ENCODE assay signal across 8 cellular contexts in the genomic region with DNA sequence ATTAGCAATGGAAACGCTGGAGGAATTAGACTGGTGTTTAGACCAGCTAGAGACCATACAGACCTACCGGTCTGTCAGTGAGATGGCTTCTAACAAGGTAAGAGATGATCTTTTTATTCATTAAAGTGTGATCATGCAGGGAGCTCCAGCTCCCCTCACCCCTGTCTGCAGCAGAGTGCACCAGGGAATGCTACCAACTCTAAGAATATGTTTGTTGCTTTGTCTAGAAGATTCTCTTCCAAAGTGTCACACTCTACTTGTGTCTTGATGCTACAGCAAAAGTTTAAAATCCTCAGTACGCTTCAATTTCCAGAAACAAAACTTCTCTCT.
DNase-seq lines count a peak whose midpoint lies in the region; ATAC-seq and TF ChIP-seq lines count a peak whose summit lies in the region.

No MANE protein-coding gene starts in this region.

- peak overlapping the region; percentile 65 for H3K4me2 ChIP-seq in trophoblast cell (ENCODE audit: low read length)

- H3K9me3 ChIP-seq in ES-I3 (ENCODE audit: control insufficient read depth, insufficient read depth, low read length) (no peaks in the 10 kb centered on the region), SJSA1 (replicated peaks) (no peaks in the 10 kb centered on the region), trophoblast cell (ENCODE audit: insufficient read depth, low read depth, low read length) (no peaks in the 10 kb centered on the region)

- H4K12ac ChIP-seq in trophoblast cell (ENCODE audit: low read depth, low read length) = no peak overlapping the region

- H3K18ac ChIP-seq in trophoblast cell (ENCODE audit: low read length) = no peak overlapping the region

- no peak overlapping the region for H4K91ac ChIP-seq in trophoblast cell (ENCODE audit: low read depth, low read length)

- DNase-seq in SJSA1 (ENCODE audit: low read depth in 1 of 2, low spot score in 2 of 2) (no peak), fibroblast of the aortic adventitia (ENCODE audit: low read depth) (no peak), trophoblast cell (no peak), middle frontal gyrus (ENCODE audit: extremely low spot score, low spot score) (no peak)
- no peak for DNase-seq in activated CD4-positive, alpha-beta T cell treated with anti-CD3 and anti-CD28 coated beads, Interleukin-2, amount 50 U/mL, for 1 hour

- H4K8ac ChIP-seq in trophoblast cell (ENCODE audit: low read depth, low read length) = peak overlapping the region; percentile 61

- H3K4ac ChIP-seq in trophoblast cell (ENCODE audit: low read depth, low read length) = no peak overlapping the region

- no peak overlapping the region for H2BK120ac ChIP-seq in trophoblast cell (ENCODE audit: insufficient read depth, low read length, poor library complexity)

- H2BK12ac ChIP-seq in trophoblast cell (ENCODE audit: low read length) = no peak overlapping the region

- H3K9ac ChIP-seq in ES-I3 (ENCODE audit: low read depth, low read length) (peak overlapping the region; percentile 67), trophoblast cell (ENCODE audit: low read length) (no peak overlapping the region)

- peak overlapping the region; percentile 93 for H3K27ac ChIP-seq in SJSA1
- H3K27ac ChIP-seq in trophoblast cell (ENCODE audit: low read depth, low read length) = peak overlapping the region; percentile 44

- WGBS in trophoblast cell (ENCODE audit: extremely low coverage, insufficient coverage, insufficient read length) = no CpG with 5 or more reads among the region's 3 CpGs

- H3K4me1 ChIP-seq in ES-I3 (ENCODE audit: insufficient read depth, low read length) (peaks cover 35% of the 10 kb centered on the region), SJSA1 (replicated peaks) (peaks cover 49% of the 10 kb centered on the region), trophoblast cell (ENCODE audit: control insufficient read depth in 1 of 2, insufficient read depth in 2 of 2, low read length in 2 of 2) (no peaks in the 10 kb centered on the region)

- H3K23ac ChIP-seq in trophoblast cell (ENCODE audit: low read length) = no peak overlapping the region

- H3K79me2 ChIP-seq in trophoblast cell (ENCODE audit: control insufficient read depth, insufficient read depth, low read length, poor library complexity) = no peaks in the 10 kb centered on the region

- H3K79me1 ChIP-seq in trophoblast cell (ENCODE audit: low read length) = peaks cover 3% of the 10 kb centered on the region

- H2BK5ac ChIP-seq in trophoblast cell (ENCODE audit: low read depth, low read length, poor library complexity) = no peak overlapping the region

- H2AFZ ChIP-seq in trophoblast cell (ENCODE audit: insufficient read depth, low read length, poor library complexity) = peak overlapping the region; percentile 15

- H3K4me3 ChIP-seq in SJSA1 (peak overlapping the region; percentile 43), fibroblast of the aortic adventitia (ENCODE audit: low read depth, low read length) (peak overlapping the region; percentile 63), trophoblast cell (ENCODE audit: low read depth, low read length) (no peak overlapping the region)

- ATAC-seq in GM18873 (IDR thresholded peaks at IDR 0.05; ENCODE audit: low FRiP score, unreplicated experiment) (no peak), GM19397 (IDR thresholded peaks at IDR 0.05; ENCODE audit: unreplicated experiment) (no peak)

- no peak overlapping the region for H2AK5ac ChIP-seq in trophoblast cell (ENCODE audit: low read length)

- H3K27me3 ChIP-seq in SJSA1 (replicated peaks) (no peaks in the 10 kb centered on the region), trophoblast cell (ENCODE audit: insufficient read depth, low read length) (no peaks in the 10 kb centered on the region)

- TF ChIP-seq CTCF in fibroblast of the aortic adventitia (IDR thresholded peaks at IDR 0.05; ENCODE audit: insufficient read depth, low read length) = no peak

- no peaks in the 10 kb centered on the region for H3K36me3 ChIP-seq in ES-I3 (ENCODE audit: insufficient read depth, low read length)
- peaks cover 9% of the 10 kb centered on the region; the same call in 1 of the 2 replicates for H3K36me3 ChIP-seq in SJSA1
- no peaks in the 10 kb centered on the region for H3K36me3 ChIP-seq in trophoblast cell (ENCODE audit: control insufficient read depth in 1 of 2, insufficient read depth in 2 of 2, low read length in 2 of 2)

- H3K14ac ChIP-seq in trophoblast cell (ENCODE audit: low read length) = no peak overlapping the region
